ENCODE assay signal across 1 cellular context in genomic region chr19:38977445-38978314, GRCh38.
TF ChIP-seq lines count a peak whose summit lies in the region.

No MANE protein-coding gene starts in this region.

TF ChIP-seq in GM12878, 131 proteins besides CTCF, POLR2A, EP300 and RAD21 (continued from another document):
- TF ChIP-seq ZBTB33 (IDR thresholded peaks at IDR 0.05) = no peak
- peak; percentile 94 for TF ChIP-seq NFIC (IDR thresholded peaks at IDR 0.05; ENCODE audit: low read depth, low read length)
- peak; percentile 79 for TF ChIP-seq CREM (IDR thresholded peaks at IDR 0.05; ENCODE audit: low read depth)
- no peak for TF ChIP-seq HSF1 (IDR thresholded peaks at IDR 0.05; ENCODE audit: low read depth, low read length)
- peak; percentile 67; the same call in 1 of the 2 replicates for TF ChIP-seq NBN (IDR thresholded peaks at IDR 0.05)
- peak; percentile 94; the same call in 1 of the 2 replicates for TF ChIP-seq FOXM1 (IDR thresholded peaks at IDR 0.05; ENCODE audit: low read depth, low read length)
- TF ChIP-seq NR2C2 (IDR thresholded peaks at IDR 0.05; ENCODE audit: borderline replicate concordance, control insufficient read depth, insufficient read length, low read depth) = no peak
- TF ChIP-seq BCL3 (IDR thresholded peaks at IDR 0.05; ENCODE audit: borderline replicate concordance, insufficient read depth, low read depth, low read length, poor library complexity, severe bottlenecking) = peak; percentile 57
- peak; percentile 55; the same call in 1 of the 2 replicates for TF ChIP-seq BACH1 (IDR thresholded peaks at IDR 0.05; ENCODE audit: borderline replicate concordance)
- TF ChIP-seq GATAD2B (conservative IDR thresholded peaks at IDR 0.05; ENCODE audit: low read depth) = peak; percentile 59; the same call in 1 of the 2 replicates
- peak in 1 of 2 experiments; percentile 74; a peak in 2 of 4 replicates for TF ChIP-seq SRF (IDR thresholded peaks at IDR 0.05; ENCODE audit: low read depth in 2 of 2, low read length in 2 of 2)
- no peak for TF ChIP-seq ESRRA (IDR thresholded peaks at IDR 0.05; ENCODE audit: low read length)
- no peak for TF ChIP-seq TBL1XR1 (IDR thresholded peaks at IDR 0.05; ENCODE audit: low read depth, low read length)
